In genomic region chr6:130307752-130308361, GRCh38 we compare ENCODE assay signal across 16 cellular contexts. TPM values are rescaled to one million over a fixed set of nuclear protein-coding genes. Genes with fewer than 3 reads are reported as not detected.
A peak's percentile ranks its signal among the peaks of the same experiment; 100 is the strongest.
DNase-seq lines count a peak whose midpoint lies in the region; ATAC-seq and TF ChIP-seq lines count a peak whose summit lies in the region.
"Had no signal": no experiment of that assay in that cellular context is flagged by ENCODE, and none has a peak within 500 bp of the region (broad histone marks: within the 10 kb centered on the region; RNA-seq: fewer than 3 reads in every experiment).

No MANE protein-coding gene starts in this region.

- H4K20me1 ChIP-seq in PC-3 (ENCODE audit: low read length) (no peaks in the 10 kb centered on the region), smooth muscle cell (ENCODE audit: low read depth) (no peaks in the 10 kb centered on the region)

- peaks cover 3% of the 10 kb centered on the region for H3K27me3 Mint-ChIP-seq in nephron progenitor cell (ENCODE audit: low read depth, poor library complexity)
- H3K27me3 Mint-ChIP-seq: central memory CD8-positive, alpha-beta T cell had no signal

- no peak overlapping the region for H2AFZ ChIP-seq in PC-3 (ENCODE audit: low read length)
- H2AFZ ChIP-seq in smooth muscle cell (ENCODE audit: low read depth): no peak overlapping the region

- H3K27me3 ChIP-seq in PC-3 (ENCODE audit: low read length) (no peaks in the 10 kb centered on the region), smooth muscle cell (ENCODE audit: low read depth) (no peaks in the 10 kb centered on the region), psoas muscle (ENCODE audit: insufficient read depth in 3 of 3, low read length in 2 of 3) (no peaks in the 10 kb centered on the region)

- intact Hi-C loops in PC-3 (cut with micrococcal nuclease): no loop called here
- intact Hi-C loops in head of caudate nucleus (cut with DNase I): no loop called here
- intact Hi-C loops in psoas muscle (cut with DNase I): no loop called here

- no peaks in the 10 kb centered on the region for H3K36me3 Mint-ChIP-seq in nephron progenitor cell (ENCODE audit: low read depth)

- H3K9me3 ChIP-seq in PC-3 (ENCODE audit: low read length) (no peaks in the 10 kb centered on the region), smooth muscle cell (replicated peaks; ENCODE audit: low read depth) (no peaks in the 10 kb centered on the region), psoas muscle (no peaks in the 10 kb centered on the region)
- H3K9me3 ChIP-seq: left ventricle myocardium inferior had no signal

- H3K27ac Mint-ChIP-seq in nephron progenitor cell: no peak overlapping the region

- H3K4me1 ChIP-seq in PC-3 (ENCODE audit: insufficient read depth, low read length) (peaks cover 26% of the 10 kb centered on the region), smooth muscle cell (ENCODE audit: low read depth) (no peaks in the 10 kb centered on the region), psoas muscle (no peaks in the 10 kb centered on the region)
- H3K4me1 ChIP-seq: left ventricle myocardium inferior had no signal

- H3K4me2 ChIP-seq in PC-3 (ENCODE audit: low read length) (peak overlapping the region; percentile 65), smooth muscle cell (peak overlapping the region; percentile 22)

- no peak overlapping the region for H3K4me3 ChIP-seq in PC-3 (ENCODE audit: low read length)
- no peak overlapping the region for H3K4me3 ChIP-seq in smooth muscle cell
- no peak overlapping the region for H3K4me3 ChIP-seq in psoas muscle
- H3K4me3 ChIP-seq: left ventricle myocardium inferior had no signal

- H3K9ac ChIP-seq in PC-3 (ENCODE audit: low read length): peak overlapping the region; percentile 34; the same call in 1 of the 2 replicates
- no peak overlapping the region for H3K9ac ChIP-seq in smooth muscle cell (ENCODE audit: low read depth)

- no peaks in the 10 kb centered on the region for H3K36me3 ChIP-seq in PC-3 (ENCODE audit: low read depth, low read length)
- H3K36me3 ChIP-seq in smooth muscle cell (ENCODE audit: low read depth): no peaks in the 10 kb centered on the region
- no peaks in the 10 kb centered on the region for H3K36me3 ChIP-seq in psoas muscle (ENCODE audit: insufficient read depth in 1 of 2, low read depth in 1 of 2)
- H3K36me3 ChIP-seq: left ventricle myocardium inferior had no signal

- no peaks in the 10 kb centered on the region for H3K4me1 Mint-ChIP-seq in nephron progenitor cell
- H3K4me1 Mint-ChIP-seq: central memory CD8-positive, alpha-beta T cell had no signal

- 34% methylated on average over 1 of the region's 1 CpG for WGBS in smooth muscle cell (ENCODE audit: low lambda C conversion rate)
- 22 to 66% (median 62%) methylated on average over 1 of the region's 1 CpG for WGBS in psoas muscle, 3 donors

- peak overlapping the region; percentile 88 for H3K27ac ChIP-seq in PC-3 (ENCODE audit: low read length)
- no peak overlapping the region for H3K27ac ChIP-seq in smooth muscle cell (ENCODE audit: low read depth)
- no peak overlapping the region for H3K27ac ChIP-seq in psoas muscle
- H3K27ac ChIP-seq: left ventricle myocardium inferior had no signal

- TF ChIP-seq CTCF in PC-3 (conservative IDR thresholded peaks at IDR 0.05; ENCODE audit: low read depth, low read length) (no peak), smooth muscle cell (IDR thresholded peaks at IDR 0.05; ENCODE audit: borderline replicate concordance, insufficient read depth, poor library complexity, severe bottlenecking) (no peak), nephron progenitor cell (IDR thresholded peaks at IDR 0.05) (no peak), psoas muscle (IDR thresholded peaks at IDR 0.05) (no peak)

- H3F3A ChIP-seq in PC-3 (ENCODE audit: low read length, unreplicated experiment): no peaks in the 10 kb centered on the region
- no peaks in the 10 kb centered on the region for H3F3A ChIP-seq in smooth muscle cell (ENCODE audit: low read depth)

- CTCF ChIA-PET in PC-3 (lab: Charles Lee): interaction anchor here (0.8 to 0.9 kb wide), 2 partner anchors 14 kb away, joined by 3 read pairs; no protein-coding TSS in a partner anchor

- POLR2A ChIA-PET in PC-3 (lab: Charles Lee; ENCODE audit: unreplicated experiment): no interaction called here

- DNase-seq in GM03348 (ENCODE audit: low spot score): peak; percentile 62
- peak; percentile 86 for DNase-seq in PC-3
- peak; percentile 93 for DNase-seq in fibroblast of peridontal ligament (ENCODE audit: extremely low read depth)
- DNase-seq in smooth muscle cell (lab: John Stamatoyannopoulos, UW; ENCODE audit: unreplicated experiment): no peak
- no peak for DNase-seq in head of caudate nucleus
- no peak for DNase-seq in nephron progenitor cell
- no peak for DNase-seq in psoas muscle
- no peak for DNase-seq in NCI-H2171 treated with DMSO at 0.1 percent for 48 hours (lab: John Stamatoyannopoulos, UW)
- DNase-seq: activated T-cell treated with anti-CD3 and anti-CD28 coated beads, Interleukin-2, amount 50 U/mL, for 48 hours; DMS 273 treated with DMSO at 0.1 percent for 48 hours; left ventricle myocardium inferior; MM.1S; stimulated activated CD4-positive, alpha-beta T cell treated with anti-CD3 and anti-CD28 coated beads, Interleukin-2, amount 100 ng/mL, for 24 hours; stimulated activated naive CD4-positive, alpha-beta T cell treated with Interleukin-2 at 50 U/mL for 16 hours had no signal

- H3K9me2 ChIP-seq in PC-3 (replicated peaks; ENCODE audit: low read length): no peaks in the 10 kb centered on the region

- ATAC-seq in PC-3 (peak; percentile 98), psoas muscle (no peak)

- H3K79me2 ChIP-seq in PC-3 (ENCODE audit: low read length) (no peaks in the 10 kb centered on the region), smooth muscle cell (ENCODE audit: low read depth) (no peaks in the 10 kb centered on the region)

- H3K9me3 Mint-ChIP-seq in nephron progenitor cell: peaks cover 3% of the 10 kb centered on the region
- H3K9me3 Mint-ChIP-seq: central memory CD8-positive, alpha-beta T cell had no signal

- no TSS peak for BruUV-seq in PC-3 (replicated peaks; lab: Mats Ljungman, UMichigan)

- H3K4me3 Mint-ChIP-seq in nephron progenitor cell: no peak overlapping the region
- H3K4me3 Mint-ChIP-seq: central memory CD8-positive, alpha-beta T cell had no signal

RNA-seq across cellular contexts. Expression of gene TMEM200A, which starts 58.0 kb away (rescaled TPM):
- total RNA-seq in PC-3 (2014; rRNA removed): 0.40 TPM in 1 of 2 replicates, not detected in the other
- total RNA-seq in smooth muscle cell: 116 and 126 TPM in 2 replicates
- polyA plus RNA-seq in smooth muscle cell: 71.0 and 84.7 TPM in 2 replicates
- under 1 TPM; 0.06 to 0.81 (median 0.21) TPM for total RNA-seq in psoas muscle
- under 1 TPM; 0.05 to 0.12 (median 0.11) TPM for polyA plus RNA-seq in psoas muscle
- total RNA-seq: left ventricle myocardium inferior, NCI-H460 had no signal

Comparison
In these comparisons a context has a peak if more than half of its experiments do, and no peak if none do; other contexts are left out.
1. DNase-seq: peak in GM03348 (single experiment), PC-3 (single experiment) and fibroblast of peridontal ligament (single experiment); none in smooth muscle cell (single experiment), head of caudate nucleus (0 of 42), nephron progenitor cell (single experiment), psoas muscle (0 of 2) and NCI-H2171 treated with DMSO at 0.1 percent for 48 hours (single experiment).
2. RNA of gene TMEM200A, which starts 58.0 kb away (total RNA-seq): 116 to 126 TPM in smooth muscle cell; 0.40 TPM in PC-3 and 0.06 to 0.81 TPM in psoas muscle; every median in the first group is over 10 times any median in the second.